Comparison of ENCODE assay signal across 13 cellular contexts in genomic region chr1:24311731-24312130, GRCh38. TPM values are rescaled to one million over a fixed set of nuclear protein-coding genes. Genes with fewer than 3 reads are reported as not detected.
DNase-seq lines count a peak whose midpoint lies in the region; ATAC-seq and TF ChIP-seq lines count a peak whose summit lies in the region.
"Had no signal": no experiment of that assay in that cellular context is flagged by ENCODE, and none has a peak within 500 bp of the region (broad histone marks: within the 10 kb centered on the region; RNA-seq: fewer than 3 reads in every experiment).

No MANE protein-coding gene starts in this region.

- no peak overlapping the region for H2AK5ac ChIP-seq in H9 (ENCODE audit: insufficient read length, low read length)

- no peak overlapping the region for H4K5ac ChIP-seq in H9 (ENCODE audit: insufficient read length, low read depth, low read length)

- peaks cover 17% of the 10 kb centered on the region for H3K4me1 ChIP-seq in H9 (ENCODE audit: insufficient read depth, low read length)

- CTCF ChIA-PET in WTC11 (lab: Charles Lee) = interaction anchor here (1.6 to 2.4 kb wide), 3 partner anchors 80 to 113 kb away, joined by 6 to 10 read pairs (median 6); no protein-coding TSS in a partner anchor

- H3K4ac ChIP-seq in H9 (ENCODE audit: low read depth, low read length) = no peak overlapping the region

- no peaks in the 10 kb centered on the region for H3K23me2 ChIP-seq in H9 (ENCODE audit: insufficient read length, low read depth, low read length, poor library complexity, severe bottlenecking)

- H2BK20ac ChIP-seq in H9 (ENCODE audit: low read depth, low read length, poor library complexity, severe bottlenecking) = no peak overlapping the region

- no peak overlapping the region for H3K4me2 ChIP-seq in H9 (ENCODE audit: insufficient read depth, insufficient read length, low read length)

- H3K36me3 Mint-ChIP-seq in H9 (ENCODE audit: insufficient read depth in 1 of 3, low read depth in 3 of 3) = no peaks in the 10 kb centered on the region
- H3K36me3 Mint-ChIP-seq in WTC11 = no peaks in the 10 kb centered on the region

- no peak overlapping the region for H4K91ac ChIP-seq in H9 (ENCODE audit: insufficient read length, low read depth, low read length)

- H3K4me3 Mint-ChIP-seq in H9 (no peak overlapping the region), WTC11 (no peak overlapping the region)

- POLR2A ChIA-PET in WTC11 (lab: Charles Lee) = interaction anchor here (0.5 kb wide), 1 partner anchor 328 kb away, joined by 9 read pairs; no protein-coding TSS in a partner anchor

- H3K79me1 ChIP-seq in H9 (ENCODE audit: insufficient read depth, low read depth, low read length, poor library complexity, severe bottlenecking) = no peaks in the 10 kb centered on the region

- no peak overlapping the region for H2AFZ ChIP-seq in H9 (ENCODE audit: low read length)

- H3K27ac Mint-ChIP-seq in H9 = peak overlapping the region in 2 of 3 experiments; percentile 38 to 79; a peak in 3 of 7 replicates
- peak overlapping the region; percentile 67 for H3K27ac Mint-ChIP-seq in WTC11

- H3K9me3 ChIP-seq in H9 (ENCODE audit: control insufficient read depth, low read depth, low read length) = no peaks in the 10 kb centered on the region

- TF ChIP-seq CTCF in H9 (conservative IDR thresholded peaks at IDR 0.05) = no peak
- no peak for TF ChIP-seq CTCF in WTC11 (IDR thresholded peaks at IDR 0.05)

- H3K27me3 ChIP-seq in H9 (ENCODE audit: insufficient read depth, low read length) = no peaks in the 10 kb centered on the region

- no peak overlapping the region for H3K18ac ChIP-seq in H9 (ENCODE audit: insufficient read length, low read depth, low read length)

- no peak overlapping the region for H3K56ac ChIP-seq in H9 (ENCODE audit: insufficient read length, low read depth, low read length)

- no peak overlapping the region for H3K27ac ChIP-seq in H9 (ENCODE audit: insufficient read length, low read depth, low read length)

- no peak overlapping the region for H2BK12ac ChIP-seq in H9 (ENCODE audit: insufficient read length, low read depth, low read length)

- no peak overlapping the region for H3K9ac ChIP-seq in H9 (ENCODE audit: extremely low read depth, insufficient read length, low read length)

- H3K23ac ChIP-seq in H9 (ENCODE audit: insufficient read length, low read depth, low read length) = no peak overlapping the region

- H3K4me1 Mint-ChIP-seq in H9 = peaks cover 50 to 55% of the 10 kb centered on the region in 2 experiments
- peaks cover 52% of the 10 kb centered on the region for H3K4me1 Mint-ChIP-seq in WTC11

- H2BK5ac ChIP-seq in H9 (ENCODE audit: insufficient read length, low read length) = no peak overlapping the region

- WGBS in H9 (ENCODE audit: extremely low coverage, insufficient read length, low lambda C conversion rate) = no CpG with 5 or more reads among the region's 2 CpGs

- H3K9me3 Mint-ChIP-seq in H9 (no peaks in the 10 kb centered on the region), WTC11 (no peaks in the 10 kb centered on the region)

- H3K27me3 Mint-ChIP-seq in H9 (ENCODE audit: low read depth) (no peaks in the 10 kb centered on the region), WTC11 (ENCODE audit: low read depth) (no peaks in the 10 kb centered on the region)

- H3T11ph ChIP-seq in H9 (ENCODE audit: low read length) = no peak overlapping the region

- H3K79me2 ChIP-seq in H9 (ENCODE audit: insufficient read depth, low read length) = no peaks in the 10 kb centered on the region

- no peak overlapping the region for H2BK15ac ChIP-seq in H9 (ENCODE audit: low read depth, low read length)

- H3K14ac ChIP-seq in H9 (ENCODE audit: insufficient read depth, low read length) = no peak overlapping the region

- intact Hi-C loops in sciatic nerve (cut with DNase I) = no loop called here

- H4K20me1 ChIP-seq in H9 (ENCODE audit: control insufficient read depth, insufficient read depth, insufficient read length) = no peaks in the 10 kb centered on the region

- H4K8ac ChIP-seq in H9 (replicated peaks; ENCODE audit: insufficient read length, low read depth, low read length) = no peak overlapping the region

- DNase-seq in H9 (no peak), WTC11 (ENCODE audit: low spot score) (no peak), islet precursor cell (peak; percentile 66), sciatic nerve (ENCODE audit: low spot score) (no peak), cerebellum (ENCODE audit: low spot score) (no peak)
- no peak for DNase-seq in stimulated activated CD4-positive, alpha-beta T cell treated with anti-CD3 and anti-CD28 coated beads, Interleukin-4, amount 100 ng/mL, for 1 hour
- DNase-seq: MM.1S, NCI-H1105, NCI-H1694 treated with DMSO at 0.1 percent for 48 hours, NCI-H2171 had no signal

- no peak overlapping the region for H2BK120ac ChIP-seq in H9 (ENCODE audit: low read depth, low read length, poor library complexity, severe bottlenecking)

- ATAC-seq in WTC11 (peak; percentile 45), sciatic nerve (peak; percentile 17), GM18907 (IDR thresholded peaks at IDR 0.05; ENCODE audit: unreplicated experiment) (no peak)
- ATAC-seq: HepG2 had no signal

TF ChIP-seq in WTC11, 78 proteins besides CTCF, POLR2A, EP300 and RAD21:
- TF ChIP-seq PRRX2 (CRISPR knock-in tag; IDR thresholded peaks at IDR 0.05) = no peak
- TF ChIP-seq ZNF423 (CRISPR knock-in tag; IDR thresholded peaks at IDR 0.05) = peak; percentile 31; the same call in 1 of the 2 replicates
- no peak for TF ChIP-seq AFF4 (CRISPR knock-in tag; IDR thresholded peaks at IDR 0.05; ENCODE audit: borderline replicate concordance)
- no peak for TF ChIP-seq ATF1 (CRISPR knock-in tag; IDR thresholded peaks at IDR 0.05)
- TF ChIP-seq RORB (CRISPR knock-in tag; IDR thresholded peaks at IDR 0.05) = no peak
- no peak for TF ChIP-seq TEAD1 (CRISPR knock-in tag; IDR thresholded peaks at IDR 0.05)

RNA-seq across cellular contexts. Expression of gene GRHL3, which starts 7.4 kb away (rescaled TPM):
- total RNA-seq in H9 (2021) (3.5 and 4.0 TPM in 2 replicates), WTC11 (2021) (1.5 to 3.0 TPM (median 2.5 TPM) in 3 replicates), sciatic nerve (not detected), cerebellum (1.2 TPM)
- total RNA-seq: HepG2, RPMI7951 had no signal
